Comparison of ENCODE assay signal across 8 cellular contexts in genomic region chr15:73951044-73951561, GRCh38. TPM values are rescaled to one million over a fixed set of nuclear protein-coding genes. Genes with fewer than 3 reads are reported as not detected.
DNase-seq lines count a peak whose midpoint lies in the region; FAIRE-seq and TF ChIP-seq lines count a peak whose summit lies in the region.

No MANE protein-coding gene starts in this region.

- peaks cover 6% of the 10 kb centered on the region for H4K20me1 ChIP-seq in astrocyte (ENCODE audit: insufficient read depth, low read length)

- no peaks in the 10 kb centered on the region for H3K27me3 Mint-ChIP-seq in astrocyte (ENCODE audit: low read depth, unreplicated experiment)

- FAIRE-seq in astrocyte (lab: Jason Lieb, UNC) (peak; percentile 17), urothelium cell line (lab: Jason Lieb, UNC) (no peak)

- in situ Hi-C loops in GM13976 (cut with MboI; ENCODE audit: low sequenced_read_pairs, unreplicated experiment): no loop called here

- H3K27ac ChIP-seq in 22Rv1: no peak overlapping the region
- H3K27ac ChIP-seq in astrocyte (ENCODE audit: low read depth, low read length): peak overlapping the region; percentile 83
- peak overlapping the region; percentile 90 for H3K27ac ChIP-seq in right atrium auricular region

- H3K27me3 ChIP-seq in astrocyte (ENCODE audit: insufficient read depth, low read length) (no peaks in the 10 kb centered on the region), right atrium auricular region (no peaks in the 10 kb centered on the region)

- H3K4me3 ChIP-seq in astrocyte (ENCODE audit: insufficient read depth, low read depth, low read length): no peak overlapping the region
- no peak overlapping the region for H3K4me3 ChIP-seq in right atrium auricular region

- peak; percentile 37; the same call in 1 of the 2 replicates for TF ChIP-seq CTCF in 22Rv1 (IDR thresholded peaks at IDR 0.05)
- peak; percentile 58 for TF ChIP-seq CTCF in GM13976 (IDR thresholded peaks at IDR 0.05; ENCODE audit: borderline replicate concordance, control extremely low read depth, extremely low read depth, insufficient read depth, missing control alignments)
- peak; percentile 64 for TF ChIP-seq CTCF in astrocyte (IDR thresholded peaks at IDR 0.05; ENCODE audit: insufficient read depth, low read depth, low read length)
- peak; percentile 53 to 90 for TF ChIP-seq CTCF in right atrium auricular region (IDR thresholded peaks at IDR 0.05)

- peaks cover 25% of the 10 kb centered on the region for H3K36me3 Mint-ChIP-seq in astrocyte (ENCODE audit: low read depth, unreplicated experiment)

- DNase-seq in GM13976 (ENCODE audit: low spot score) (peak; percentile 86), NCI-H1105 treated with DMSO at 0.1 percent for 48 hours (lab: John Stamatoyannopoulos, UW) (peak; percentile 60), T1000 (lab: John Stamatoyannopoulos, UW) (peak; percentile 68), astrocyte (ENCODE audit: low read depth) (peak; percentile 98), right atrium auricular region (ENCODE audit: low spot score) (peak; percentile 96), putamen (ENCODE audit: low spot score) (peak; percentile 80), urothelium cell line (ENCODE audit: low spot score) (peak; percentile 82)

- H3K4me2 ChIP-seq in astrocyte (ENCODE audit: low read length): peak overlapping the region; percentile 61

- no peaks in the 10 kb centered on the region for H3K79me2 ChIP-seq in astrocyte (ENCODE audit: insufficient read depth, low read length)

- peak overlapping the region; percentile 29 for H3K4me3 Mint-ChIP-seq in astrocyte (ENCODE audit: unreplicated experiment)

- H3K9me3 ChIP-seq in astrocyte (ENCODE audit: insufficient read depth, low read depth, low read length) (no peaks in the 10 kb centered on the region), right atrium auricular region (no peaks in the 10 kb centered on the region)

- H3K4me1 ChIP-seq in astrocyte (ENCODE audit: insufficient read depth, low read length) (peaks cover 24% of the 10 kb centered on the region), right atrium auricular region (peaks cover 0 to 42% of the 10 kb centered on the region in 2 donors)

- peak overlapping the region; percentile 76 for H3K9ac ChIP-seq in astrocyte (ENCODE audit: low read length)

- H2AFZ ChIP-seq in astrocyte (ENCODE audit: low read depth, low read length): no peak overlapping the region

- H3K36me3 ChIP-seq in astrocyte (ENCODE audit: insufficient read depth, low read length): peaks cover 39% of the 10 kb centered on the region
- peaks cover 16% of the 10 kb centered on the region for H3K36me3 ChIP-seq in right atrium auricular region

- H3K9me3 Mint-ChIP-seq in astrocyte (ENCODE audit: unreplicated experiment): no peaks in the 10 kb centered on the region

- peak overlapping the region; percentile 96 for H3K27ac Mint-ChIP-seq in astrocyte (ENCODE audit: unreplicated experiment)

- H3K4me1 Mint-ChIP-seq in astrocyte (ENCODE audit: low read depth, unreplicated experiment): peaks cover 39% of the 10 kb centered on the region

RNA-seq across cellular contexts. Expression of gene LOXL1, which starts 24.8 kb away (rescaled TPM):
- total RNA-seq in astrocyte (280 and 384 TPM in 2 replicates), right atrium auricular region (10 to 100 TPM; 22.2 to 59.0 TPM)

RNA-seq across cellular contexts. Expression of gene STOML1, which starts 41.0 kb away (rescaled TPM):
- 12.4 and 16.6 TPM in 2 replicates for total RNA-seq in astrocyte
- total RNA-seq in right atrium auricular region: 10 to 100 TPM; 11.8 to 23.5 TPM

RNA-seq across cellular contexts. Expression of gene PML, which starts 43.4 kb away (rescaled TPM):
- total RNA-seq in astrocyte (116 and 119 TPM in 2 replicates), right atrium auricular region (10 to 100 TPM; 27.3 to 36.1 TPM)
